ENCODE assay signal across 18 cellular contexts in the genomic region with DNA sequence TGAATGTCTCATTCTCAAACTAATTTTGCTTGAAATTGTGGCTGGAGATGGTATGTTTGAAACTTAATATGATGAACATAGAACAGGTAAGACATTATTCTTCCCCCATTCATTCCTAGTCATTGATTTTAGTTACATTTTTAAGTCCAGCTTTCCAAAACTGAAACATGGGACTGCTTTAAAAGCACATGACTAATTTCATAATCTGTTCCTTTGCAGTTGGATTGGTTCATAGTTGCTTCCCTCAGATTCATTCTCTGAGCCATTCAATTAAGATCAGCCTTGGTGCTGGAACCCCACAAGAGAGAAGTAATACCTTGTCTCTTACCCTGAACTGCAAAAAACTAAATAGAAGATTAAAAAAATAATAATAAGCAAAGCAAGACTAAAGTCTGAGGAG.
DNase-seq lines count a peak whose midpoint lies in the region; ATAC-seq, FAIRE-seq and TF ChIP-seq lines count a peak whose summit lies in the region.
"Had no signal": no experiment of that assay in that cellular context is flagged by ENCODE, and none has a peak within 500 bp of the region (broad histone marks: within the 10 kb centered on the region; RNA-seq: fewer than 3 reads in every experiment).

No MANE protein-coding gene starts in this region.

- H3K27me3 ChIP-seq in keratinocyte (ENCODE audit: control insufficient read depth, extremely low read depth, insufficient read depth, low read length) (no peaks in the 10 kb centered on the region), rectal smooth muscle tissue (ENCODE audit: control insufficient read depth, insufficient read depth, low read length) (no peaks in the 10 kb centered on the region)
- H3K27me3 ChIP-seq: neutrophil, SJCRH30, spleen had no signal

- FAIRE-seq in keratinocyte (lab: Jason Lieb, UNC): peak; percentile 44

- no peaks in the 10 kb centered on the region for H3K9me3 ChIP-seq in keratinocyte (ENCODE audit: control insufficient read depth, low read depth, low read length)
- H3K9me3 ChIP-seq: neutrophil, SJCRH30, spleen had no signal

- no peaks in the 10 kb centered on the region for H4K20me1 ChIP-seq in keratinocyte (ENCODE audit: control insufficient read depth, extremely low read depth, insufficient read depth, low read length)

- H3K4me1 ChIP-seq in keratinocyte (ENCODE audit: control insufficient read depth, extremely low read depth, insufficient read depth, low read length): peaks cover 8% of the 10 kb centered on the region
- H3K4me1 ChIP-seq in rectal smooth muscle tissue (ENCODE audit: control insufficient read depth, insufficient read depth, low read length): peaks cover 21% of the 10 kb centered on the region
- H3K4me1 ChIP-seq: SJCRH30 had no signal

- H3K27ac ChIP-seq in coronary artery: peak overlapping the region; percentile 67 to 85
- H3K27ac ChIP-seq in keratinocyte (ENCODE audit: control insufficient read depth, insufficient read depth, low read length): no peak overlapping the region
- H3K27ac ChIP-seq in rectal smooth muscle tissue (ENCODE audit: low read depth, low read length): peak overlapping the region; percentile 83
- H3K27ac ChIP-seq: C4-2B, neutrophil, SJCRH30, spleen had no signal

- H3K9me1 ChIP-seq in keratinocyte (ENCODE audit: control insufficient read depth, extremely low read depth, insufficient read depth, low read length): no peaks in the 10 kb centered on the region

- DNase-seq in coronary artery (ENCODE audit: low spot score) (no peak), keratinocyte (ENCODE audit: low read depth, low spot score) (no peak), GM19238 (ENCODE audit: insufficient read length, low spot score) (no peak), NCI-H2227 treated with DMSO at 0.1 percent for 48 hours (lab: John Stamatoyannopoulos, UW) (no peak)
- DNase-seq in effector CD8-positive, alpha-beta T cell (lab: John Stamatoyannopoulos, UW): no peak
- DNase-seq: activated CD4-positive, alpha-beta T cell treated with anti-CD3 and anti-CD28 coated beads for 36 hours; activated CD8-positive, alpha-beta memory T cell treated with anti-CD3 and anti-CD28 coated beads, Interleukin-2, amount 50 U/mL, for 48 hours; activated naive CD4-positive, alpha-beta T cell treated with anti-CD3 and anti-CD28 coated beads for 36 hours; Karpas-422; NCI-H1417 treated with DMSO at 0.1 percent for 48 hours; SJCRH30; spleen; stimulated activated naive CD4-positive, alpha-beta T cell treated with Interleukin-2 at 50 U/mL for 16 hours; T-helper 9 cell had no signal

- no peak overlapping the region for H3K4me2 ChIP-seq in keratinocyte (ENCODE audit: control insufficient read depth, extremely low read depth, insufficient read depth, low read depth, low read length)

- no peak overlapping the region for H3K9ac ChIP-seq in keratinocyte (ENCODE audit: control insufficient read depth, extremely low read depth, insufficient read depth, low read length)
- H3K9ac ChIP-seq in rectal smooth muscle tissue (ENCODE audit: low read length): no peak overlapping the region

- no peak for TF ChIP-seq CTCF in coronary artery (IDR thresholded peaks at IDR 0.05)
- TF ChIP-seq CTCF in keratinocyte (optimal IDR thresholded peaks at IDR 0.05 in 1 of 3, IDR thresholded peaks at IDR 0.05 in 1 of 3, conservative IDR thresholded peaks at IDR 0.05 in 1 of 3; ENCODE audit: extremely low read depth in 1 of 3, insufficient read depth in 2 of 3, low read length in 3 of 3): no peak

- dilution Hi-C loops in keratinocyte (cut with MboI; ENCODE audit: extremely low pct_ligation_motif_present, low sequenced_read_pairs): no loop called here

- peak overlapping the region; percentile 9 for H3K4me3 ChIP-seq in coronary artery
- no peak overlapping the region for H3K4me3 ChIP-seq in keratinocyte (ENCODE audit: control insufficient read depth in 2 of 3, extremely low read depth in 1 of 3, insufficient read depth in 2 of 3, low read depth in 1 of 3, low read length in 3 of 3)
- no peak overlapping the region for H3K4me3 ChIP-seq in rectal smooth muscle tissue (ENCODE audit: low read length)
- H3K4me3 ChIP-seq: SJCRH30, spleen had no signal

- no peaks in the 10 kb centered on the region for H3K79me2 ChIP-seq in keratinocyte (ENCODE audit: control insufficient read depth, insufficient read depth, low read length)

- ATAC-seq in HG02938 (IDR thresholded peaks at IDR 0.05; ENCODE audit: unreplicated experiment): no peak
- ATAC-seq: activated CD4-positive, alpha-beta T cell treated with anti-CD3 and anti-CD28 coated beads for 36 hours had no signal

- H2AFZ ChIP-seq in keratinocyte (ENCODE audit: control insufficient read depth, low read length): peak overlapping the region; percentile 29

- H3K36me3 ChIP-seq in keratinocyte (ENCODE audit: control insufficient read depth in 2 of 2, extremely low read depth in 1 of 2, insufficient read depth in 2 of 2, low read length in 2 of 2) (no peaks in the 10 kb centered on the region), rectal smooth muscle tissue (ENCODE audit: control insufficient read depth, insufficient read depth, low read length) (no peaks in the 10 kb centered on the region)
- H3K36me3 ChIP-seq: neutrophil, SJCRH30, spleen had no signal
